25 cellular contexts compared by ENCODE assay signal in genomic region chr2:186714611-186715010, GRCh38. TPM values are rescaled to one million over a fixed set of nuclear protein-coding genes. Genes with fewer than 3 reads are reported as not detected.
DNase-seq lines count a peak whose midpoint lies in the region; ATAC-seq and TF ChIP-seq lines count a peak whose summit lies in the region.
"Had no signal": no experiment of that assay in that cellular context is flagged by ENCODE, and none has a peak within 500 bp of the region (broad histone marks: within the 10 kb centered on the region; RNA-seq: fewer than 3 reads in every experiment).

No MANE protein-coding gene starts in this region.

- no peak for TF ChIP-seq CTCF in dorsolateral prefrontal cortex (IDR thresholded peaks at IDR 0.05 in 54 of 56, conservative IDR thresholded peaks at IDR 0.05 in 2 of 56; ENCODE audit: low read depth in 1 of 56, partially characterized antibody in 56 of 56)

- no peaks in the 10 kb centered on the region for H3K27me3 ChIP-seq in dorsolateral prefrontal cortex
- H3K27me3 ChIP-seq: brain microvascular endothelial cell, hepatocyte had no signal

- H3K27ac ChIP-seq in dorsolateral prefrontal cortex = peak overlapping the region in 49 of 59 donors; percentile 3 to 85 (median 61)
- H3K27ac ChIP-seq: brain microvascular endothelial cell, hepatocyte had no signal

- peak overlapping the region in 1 of 59 donors; percentile 4 for H3K4me3 ChIP-seq in dorsolateral prefrontal cortex
- H3K4me3 ChIP-seq: hepatocyte had no signal

- DNase-seq in NCI-H1436 (lab: John Stamatoyannopoulos, UW) (peak; percentile 19), NCI-H1436 treated with DMSO at 0.1 percent for 48 hours (lab: John Stamatoyannopoulos, UW) (no peak), NCI-H748 (lab: John Stamatoyannopoulos, UW; ENCODE audit: unreplicated experiment) (peak; percentile 84), dorsolateral prefrontal cortex (no peak), HT-29 (ENCODE audit: low spot score) (no peak), COR-L47 (lab: John Stamatoyannopoulos, UW) (no peak), pons (ENCODE audit: low spot score) (no peak)
- DNase-seq: 8988T; activated CD4-positive, alpha-beta T cell treated with anti-CD3 and anti-CD28 coated beads for 36 hours; activated CD8-positive, alpha-beta T cell treated with anti-CD3 and anti-CD28 coated beads for 36 hours; amniotic stem cell; brain microvascular endothelial cell; CD4-positive, alpha-beta T cell; GOT3; IMR-90; left cardiac atrium; naive thymus-derived CD8-positive, alpha-beta T cell; NCI-H2171 treated with DMSO at 0.1 percent for 48 hours; NCI-H524 treated with DMSO at 0.1 percent for 48 hours; SHP77 treated with DMSO at 0.1 percent for 48 hours; stimulated activated CD4-positive, alpha-beta T cell treated with anti-CD3 and anti-CD28 coated beads, Interleukin-15, amount 100 ng/mL, for 24 hours; stimulated activated CD4-positive, alpha-beta T cell treated with anti-CD3 and anti-CD28 coated beads, Interleukin-4, amount 100 ng/mL, for 4 hours had no signal

- intact Hi-C loops in dorsolateral prefrontal cortex (cut with DNase I) = no loop called here

- ATAC-seq in HG03175 (IDR thresholded peaks at IDR 0.05; ENCODE audit: unreplicated experiment) = no peak
- ATAC-seq: activated CD4-positive, alpha-beta T cell treated with anti-CD3 and anti-CD28 coated beads for 36 hours; activated CD8-positive, alpha-beta T cell treated with anti-CD3 and anti-CD28 coated beads for 36 hours; left cardiac atrium; naive thymus-derived CD8-positive, alpha-beta T cell; Panc1 had no signal

RNA-seq across cellular contexts. Expression of gene FAM171B, which starts 20.8 kb away (rescaled TPM):
- total RNA-seq in dorsolateral prefrontal cortex = 100 to 1,000 TPM; 110 to 355 (median 223) TPM
- 0.08 TPM in 1 of 2 replicates, not detected in the other for total RNA-seq in HT-29 (2014; rRNA removed; shearing (Covaris generic))

Comparison
In these comparisons a context has a peak if more than half of its experiments do, and no peak if none do; other contexts are left out.
1. DNase-seq: peak in NCI-H1436 (single experiment) and NCI-H748 (single experiment); none in NCI-H1436 treated with DMSO at 0.1 percent for 48 hours (single experiment), dorsolateral prefrontal cortex (0 of 10), HT-29 (single experiment), COR-L47 (single experiment) and pons (single experiment).
2. RNA of gene FAM171B, which starts 20.8 kb away (total RNA-seq): 110 to 355 TPM in dorsolateral prefrontal cortex; 0.08 TPM in HT-29; every median in the first group is over 100 times any median in the second.